32 cellular contexts compared by ENCODE assay signal in genomic region chr16:84107921-84108320, GRCh38. TPM values are rescaled to one million over a fixed set of nuclear protein-coding genes. Genes with fewer than 3 reads are reported as not detected.
"Had no signal": no experiment of that assay in that cellular context is flagged by ENCODE, and none has a peak within 500 bp of the region (broad histone marks: within the 10 kb centered on the region; RNA-seq: fewer than 3 reads in every experiment).

No MANE protein-coding gene starts in this region.

- H3K4me3 Mint-ChIP-seq: activated CD4-positive, alpha-beta T cell treated with anti-CD3 and anti-CD28 coated beads for 36 hours; activated CD4-positive, alpha-beta T cell treated with anti-CD3 and anti-CD28 coated beads, Interleukin-2, amount 10 ng/mL, durations not matched to agents 7 days and 5 days; activated CD8-positive, alpha-beta T cell treated with anti-CD3 and anti-CD28 coated beads, Interleukin-2, amount 10 ng/mL, durations not matched to agents 7 days and 5 days; activated naive CD4-positive, alpha-beta T cell treated with anti-CD3 and anti-CD28 coated beads for 36 hours; activated T-cell treated with anti-CD3 and anti-CD28 coated beads, Interleukin-2, amount 50 U/mL, for 24 hours; T-helper 2 cell treated with Interferon-gamma antibody and Interleukin-4, amounts not matched to agents 5 μg/mL and 100 μg/mL, for 36 hours had no signal

- H3K9me3 Mint-ChIP-seq: activated CD4-positive, alpha-beta T cell treated with anti-CD3 and anti-CD28 coated beads, Interleukin-2, amount 10 ng/mL, durations not matched to agents 7 days and 5 days; activated naive CD4-positive, alpha-beta T cell treated with anti-CD3 and anti-CD28 coated beads for 36 hours; activated naive CD4-positive, alpha-beta T cell treated with anti-CD3 and anti-CD28 coated beads, Interleukin-2, amount 50 U/mL, for 72 hours; activated T-cell treated with anti-CD3 and anti-CD28 coated beads, Interleukin-2, amount 50 U/mL, for 24 hours; activated T-helper 2 cell treated with anti-CD3 and anti-CD28 coated beads, Interferon-gamma antibody, Interleukin-2, Interleukin-4, amounts not matched to agents 10 μg/mL and 5 μg/mL and 100 μg/mL, durations not matched to agents 14 hours and 24 hours and 36 hours; T-helper 2 cell treated with Interferon-gamma antibody and Interleukin-4, amounts not matched to agents 5 μg/mL and 100 μg/mL, for 36 hours had no signal

- H3K9me3 ChIP-seq: adrenal gland, body of pancreas, breast epithelium, MG63 had no signal

- H3K27ac Mint-ChIP-seq: activated CD4-positive, alpha-beta T cell treated with anti-CD3 and anti-CD28 coated beads for 36 hours; activated CD4-positive, alpha-beta T cell treated with anti-CD3 and anti-CD28 coated beads, Interleukin-2, amount 10 ng/mL, durations not matched to agents 7 days and 5 days; activated CD8-positive, alpha-beta T cell treated with anti-CD3 and anti-CD28 coated beads, Interleukin-2, amount 10 ng/mL, durations not matched to agents 7 days and 5 days; activated naive CD4-positive, alpha-beta T cell treated with anti-CD3 and anti-CD28 coated beads for 36 hours; activated T-cell treated with anti-CD3 and anti-CD28 coated beads, Interleukin-2, amount 50 U/mL, for 24 hours; activated T-helper 2 cell treated with anti-CD3 and anti-CD28 coated beads, Interferon-gamma antibody, Interleukin-2, Interleukin-4, amounts not matched to agents 10 μg/mL and 5 μg/mL and 100 μg/mL, durations not matched to agents 14 hours and 24 hours and 36 hours; T-helper 2 cell treated with Interferon-gamma antibody and Interleukin-4, amounts not matched to agents 5 μg/mL and 100 μg/mL, for 36 hours had no signal

- ATAC-seq: activated CD4-positive, alpha-beta T cell treated with anti-CD3 and anti-CD28 coated beads for 36 hours; activated CD4-positive, CD25-positive, alpha-beta regulatory T cell treated with anti-CD3 and anti-CD28 coated beads, Interleukin-2, amount 50 U/mL, for 24 hours; activated CD8-positive, alpha-beta T cell treated with anti-CD3 and anti-CD28 coated beads, Interleukin-2, amount 10 ng/mL, durations not matched to agents 7 days and 5 days; activated naive CD4-positive, alpha-beta T cell treated with anti-CD3 and anti-CD28 coated beads, Interleukin-2, amount 50 U/mL, for 72 hours; body of pancreas had no signal

- H3K4me3 ChIP-seq: adrenal gland, body of pancreas, breast epithelium, MG63, PC-9 had no signal

- H3K27me3 Mint-ChIP-seq: activated CD4-positive, alpha-beta T cell treated with anti-CD3 and anti-CD28 coated beads for 36 hours; activated CD4-positive, alpha-beta T cell treated with anti-CD3 and anti-CD28 coated beads, Interleukin-2, amount 10 ng/mL, durations not matched to agents 7 days and 5 days; activated T-cell treated with anti-CD3 and anti-CD28 coated beads, Interleukin-2, amount 50 U/mL, for 24 hours had no signal

- H3K36me3 Mint-ChIP-seq: activated naive CD4-positive, alpha-beta T cell treated with anti-CD3 and anti-CD28 coated beads, Interleukin-2, amount 50 U/mL, for 72 hours had no signal

- H3K27me3 ChIP-seq: adrenal gland, body of pancreas, breast epithelium, MG63 had no signal

- H3K36me3 ChIP-seq: adrenal gland, breast epithelium, MG63 had no signal

- DNase-seq: activated CD4-positive, alpha-beta T cell treated with anti-CD3 and anti-CD28 coated beads for 36 hours; activated CD4-positive, alpha-beta T cell treated with anti-CD3 and anti-CD28 coated beads, Interleukin-2, amount 10 ng/mL, durations not matched to agents 7 days and 5 days; activated CD4-positive, alpha-beta T cell treated with anti-CD3 and anti-CD28 coated beads, Interleukin-2, amount 50 U/mL, for 48 hours; activated CD8-positive, alpha-beta T cell treated with anti-CD3 and anti-CD28 coated beads, Interleukin-2, amount 10 ng/mL, durations not matched to agents 7 days and 5 days; activated gamma-delta T cell treated with Interleukin-2 at 50 U/mL for 16 hours; activated naive CD4-positive, alpha-beta T cell treated with anti-CD3 and anti-CD28 coated beads for 36 hours; activated T-cell treated with anti-CD3 and anti-CD28 coated beads, Interleukin-2, amount 50 U/mL, for 24 hours; adrenal gland; body of pancreas; Kasumi-1; KG1; MG63; NCI-H1048; NCI-H1105 treated with DMSO at 0.1 percent for 48 hours; NCI-H1436 treated with DMSO at 0.1 percent for 48 hours; NCI-H1694 treated with DMSO at 0.1 percent for 48 hours; NCI-H2029; NCI-H345; NCI-H524 treated with DMSO at 0.1 percent for 48 hours; NK-92 treated with Interleukin-12 subunit alpha and Interleukin-12 subunit beta, amount 100 ng/mL, for 24 hours; PC-9; Right ventricle myocardium superior; SW 1271 had no signal

- H3K4me1 ChIP-seq: breast epithelium had no signal

- H3K27ac ChIP-seq: body of pancreas, PC-9, RWPE1 had no signal

RNA-seq across cellular contexts. Expression of gene DNAAF1, which starts 37.2 kb away (rescaled TPM):
- total RNA-seq: activated CD8-positive, alpha-beta T cell treated with anti-CD3 and anti-CD28 coated beads, Interleukin-2, amount 10 ng/mL, durations not matched to agents 7 days and 5 days; activated naive CD4-positive, alpha-beta T cell treated with anti-CD3 and anti-CD28 coated beads for 36 hours; activated naive CD4-positive, alpha-beta T cell treated with anti-CD3 and anti-CD28 coated beads, Interleukin-2, amount 50 U/mL, for 72 hours; cardiac septum; NCI-H460; Right ventricle myocardium superior; T-helper 1 cell treated with Interleukin-12 subunit alpha and Interleukin-12 subunit beta and Interleukin-4 antibody, amounts not matched to agents 30 ng/mL and 1 ng/mL, for 36 hours had no signal
